In genomic region chr1:66396212-66396890, GRCh38 we compare ENCODE assay signal across 8 cellular contexts.
DNase-seq lines count a peak whose midpoint lies in the region; ATAC-seq lines count a peak whose summit lies in the region.

No MANE protein-coding gene starts in this region.

- peak overlapping the region; percentile 17 for H3K27ac Mint-ChIP-seq in stimulated activated effector memory CD8-positive, alpha-beta T cell treated with anti-CD3 and anti-CD28 coated beads, Interleukin-12 subunit alpha, Interleukin-12 subunit beta, amount 100 ng/mL, for 72 hours

- no peaks in the 10 kb centered on the region for H3K9me3 Mint-ChIP-seq in stimulated activated effector memory CD8-positive, alpha-beta T cell treated with anti-CD3 and anti-CD28 coated beads, Interleukin-12 subunit alpha, Interleukin-12 subunit beta, amount 100 ng/mL, for 72 hours

- H3K4me1 Mint-ChIP-seq in stimulated activated effector memory CD8-positive, alpha-beta T cell treated with anti-CD3 and anti-CD28 coated beads, Interleukin-12 subunit alpha, Interleukin-12 subunit beta, amount 100 ng/mL, for 72 hours = peaks cover 41% of the 10 kb centered on the region

- peak; percentile 38 for ATAC-seq in HG02763 (IDR thresholded peaks at IDR 0.05; ENCODE audit: unreplicated experiment)
- peak; percentile 90 for ATAC-seq in stimulated activated effector memory CD8-positive, alpha-beta T cell treated with anti-CD3 and anti-CD28 coated beads, Interleukin-12 subunit alpha, Interleukin-12 subunit beta, amount 100 ng/mL, for 72 hours

- H3K36me3 Mint-ChIP-seq in stimulated activated effector memory CD8-positive, alpha-beta T cell treated with anti-CD3 and anti-CD28 coated beads, Interleukin-12 subunit alpha, Interleukin-12 subunit beta, amount 100 ng/mL, for 72 hours = no peaks in the 10 kb centered on the region

- peak; percentile 23 for DNase-seq in activated CD4-positive, alpha-beta T cell treated with anti-CD3 and anti-CD28 coated beads for 48 hours
- no peak for DNase-seq in activated CD4-positive, alpha-beta T cell treated with anti-CD3 and anti-CD28 coated beads for 4 hours
- DNase-seq in NCI-H524 treated with DMSO at 0.1 percent for 48 hours (lab: John Stamatoyannopoulos, UW) (peak; percentile 21), globus pallidus (ENCODE audit: low spot score) (no peak), NCI-H1092 (lab: John Stamatoyannopoulos, UW) (no peak)
- no peak for DNase-seq in stimulated activated effector memory CD8-positive, alpha-beta T cell treated with anti-CD3 and anti-CD28 coated beads, Interleukin-12 subunit alpha, Interleukin-12 subunit beta, amount 100 ng/mL, for 72 hours (ENCODE audit: low spot score in 2 of 2)
- DNase-seq in activated T-cell treated with anti-CD3 and anti-CD28 coated beads, Interleukin-2, amount 50 U/mL, for 48 hours = no peak

- H3K4me3 Mint-ChIP-seq in stimulated activated effector memory CD8-positive, alpha-beta T cell treated with anti-CD3 and anti-CD28 coated beads, Interleukin-12 subunit alpha, Interleukin-12 subunit beta, amount 100 ng/mL, for 72 hours = no peak overlapping the region

Comparison
In these comparisons a context has a peak if more than half of its experiments do, and no peak if none do; other contexts are left out.
1. DNase-seq: peak in activated CD4-positive, alpha-beta T cell treated with anti-CD3 and anti-CD28 coated beads for 48 hours (single experiment) and NCI-H524 treated with DMSO at 0.1 percent for 48 hours (single experiment); none in activated CD4-positive, alpha-beta T cell treated with anti-CD3 and anti-CD28 coated beads for 4 hours (0 of 2), stimulated activated effector memory CD8-positive, alpha-beta T cell treated with anti-CD3 and anti-CD28 coated beads, Interleukin-12 subunit alpha, Interleukin-12 subunit beta, amount 100 ng/mL, for 72 hours (0 of 2), globus pallidus (single experiment), NCI-H1092 (single experiment) and activated T-cell treated with anti-CD3 and anti-CD28 coated beads, Interleukin-2, amount 50 U/mL, for 48 hours (0 of 2).